In genomic region chr9:109047259-109047658, GRCh38 we compare ENCODE assay signal across 21 cellular contexts. TPM values are rescaled to one million over a fixed set of nuclear protein-coding genes. Genes with fewer than 3 reads are reported as not detected.
DNase-seq lines count a peak whose midpoint lies in the region; ATAC-seq, FAIRE-seq and TF ChIP-seq lines count a peak whose summit lies in the region.
"Had no signal": no experiment of that assay in that cellular context is flagged by ENCODE, and none has a peak within 500 bp of the region (broad histone marks: within the 10 kb centered on the region; RNA-seq: fewer than 3 reads in every experiment).

No MANE protein-coding gene starts in this region.

- H3K36me3 ChIP-seq in bronchial epithelial cell (ENCODE audit: control insufficient read depth, insufficient read depth, low read length) = peaks cover 14% of the 10 kb centered on the region
- H3K36me3 ChIP-seq in brain microvascular endothelial cell (replicated peaks) = peaks cover 42% of the 10 kb centered on the region

- H3K4me3 ChIP-seq in bronchial epithelial cell (ENCODE audit: low read depth, low read length) = no peak overlapping the region
- H3K4me3 ChIP-seq in brain microvascular endothelial cell (ENCODE audit: low read depth, low read length) = no peak overlapping the region
- H3K4me3 ChIP-seq: GM12878, GM23248 had no signal

- H3K27ac ChIP-seq in brain microvascular endothelial cell = no peak overlapping the region
- H3K27ac ChIP-seq: GM23248, HL-60 had no signal

- H3K36me3 Mint-ChIP-seq in activated T-cell treated with anti-CD3 and anti-CD28 coated beads, Interleukin-2, amount 50 U/mL, for 72 hours (ENCODE audit: insufficient read depth in 2 of 2) = peaks cover 12 to 51% of the 10 kb centered on the region in 2 donors
- H3K36me3 Mint-ChIP-seq in T-helper 17 cell (ENCODE audit: low read depth) = peaks cover 17% of the 10 kb centered on the region

- TF ChIP-seq CTCF in bronchial epithelial cell (IDR thresholded peaks at IDR 0.05; ENCODE audit: insufficient read depth, low read length, severe bottlenecking) (no peak), brain microvascular endothelial cell (IDR thresholded peaks at IDR 0.05; ENCODE audit: low read depth, low read length, missing control alignments) (no peak)

- H3K27me3 ChIP-seq in bronchial epithelial cell (ENCODE audit: control insufficient read depth, insufficient read depth, low read length) (no peaks in the 10 kb centered on the region), brain microvascular endothelial cell (replicated peaks) (no peaks in the 10 kb centered on the region)
- H3K27me3 ChIP-seq: BE2C had no signal

- no peaks in the 10 kb centered on the region for H3K9me3 ChIP-seq in T-helper 17 cell (ENCODE audit: control insufficient read depth, low read length, poor library complexity, severe bottlenecking)
- H3K9me3 ChIP-seq: BE2C had no signal

- H3K9me3 Mint-ChIP-seq in activated T-cell treated with anti-CD3 and anti-CD28 coated beads, Interleukin-2, amount 50 U/mL, for 72 hours = peaks cover 4 to 5% of the 10 kb centered on the region in 2 donors

- in situ Hi-C loops in brain microvascular endothelial cell (cut with HindIII; ENCODE audit: low pct_ligation_motif_present, low sequenced_read_pairs) = no loop called here

- peak overlapping the region; percentile 46 for H3K27ac Mint-ChIP-seq in activated T-cell treated with anti-CD3 and anti-CD28 coated beads, Interleukin-2, amount 50 U/mL, for 72 hours
- H3K27ac Mint-ChIP-seq in T-helper 17 cell = peak overlapping the region; percentile 9

- ATAC-seq in activated T-cell treated with anti-CD3 and anti-CD28 coated beads, Interleukin-2, amount 50 U/mL, for 72 hours (replicated peaks in 1 of 2) = no peak
- ATAC-seq in T-helper 17 cell (no peak), esophagus mucosa (peak; percentile 78)
- ATAC-seq: GM12878 had no signal

- no peak for FAIRE-seq in bronchial epithelial cell (lab: Jason Lieb, UNC)
- FAIRE-seq: GM12878 had no signal

- peaks cover 17% of the 10 kb centered on the region for H3K4me1 Mint-ChIP-seq in activated T-cell treated with anti-CD3 and anti-CD28 coated beads, Interleukin-2, amount 50 U/mL, for 72 hours (ENCODE audit: low read depth)
- H3K4me1 Mint-ChIP-seq in T-helper 17 cell = peaks cover 7% of the 10 kb centered on the region

- H3K4me3 Mint-ChIP-seq in activated T-cell treated with anti-CD3 and anti-CD28 coated beads, Interleukin-2, amount 50 U/mL, for 72 hours = no peak overlapping the region
- H3K4me3 Mint-ChIP-seq in T-helper 17 cell = no peak overlapping the region
- H3K4me3 Mint-ChIP-seq: CD4-positive, CD25-positive, alpha-beta regulatory T cell; CD8-positive, alpha-beta memory T cell had no signal

- no peak for DNase-seq in activated T-cell treated with anti-CD3 and anti-CD28 coated beads, Interleukin-2, amount 50 U/mL, for 72 hours
- no peak for DNase-seq in activated T-cell treated with anti-CD3 and anti-CD28 coated beads, Interleukin-2, amount 50 U/mL, for 48 hours
- DNase-seq in T-helper 17 cell = no peak
- DNase-seq in bronchial epithelial cell (ENCODE audit: low read depth) = peak; percentile 40
- DNase-seq in LoVo (ENCODE audit: low spot score) = no peak
- DNase-seq in brain microvascular endothelial cell = no peak
- DNase-seq: ACHN; BE2C; C1 segment of cervical spinal cord; CD4-positive, CD25-positive, alpha-beta regulatory T cell; CD8-positive, alpha-beta memory T cell; COR-L47; DMS 273 treated with DMSO at 0.1 percent for 48 hours; DMS53; DND-41; EL; GM23248; HCEC 1CT had no signal

- no peaks in the 10 kb centered on the region for H3K27me3 Mint-ChIP-seq in activated T-cell treated with anti-CD3 and anti-CD28 coated beads, Interleukin-2, amount 50 U/mL, for 72 hours (ENCODE audit: low read depth)
- H3K27me3 Mint-ChIP-seq in T-helper 17 cell = no peaks in the 10 kb centered on the region
- H3K27me3 Mint-ChIP-seq: CD4-positive, CD25-positive, alpha-beta regulatory T cell; CD8-positive, alpha-beta memory T cell had no signal

RNA-seq across cellular contexts. Expression of gene CTNNAL1, which starts 34.0 kb away (rescaled TPM):
- 10 to 100 TPM; 17.9 to 22.1 TPM for total RNA-seq in activated T-cell treated with anti-CD3 and anti-CD28 coated beads, Interleukin-2, amount 50 U/mL, for 72 hours
- total RNA-seq in T-helper 17 cell = 1 to 10 TPM; 3.1 to 9.6 TPM
- total RNA-seq in bronchial epithelial cell = 15.9 and 63.4 TPM in 2 replicates
- total RNA-seq in esophagus mucosa = 8.8 TPM
